22 cellular contexts compared by ENCODE assay signal in the genomic region with DNA sequence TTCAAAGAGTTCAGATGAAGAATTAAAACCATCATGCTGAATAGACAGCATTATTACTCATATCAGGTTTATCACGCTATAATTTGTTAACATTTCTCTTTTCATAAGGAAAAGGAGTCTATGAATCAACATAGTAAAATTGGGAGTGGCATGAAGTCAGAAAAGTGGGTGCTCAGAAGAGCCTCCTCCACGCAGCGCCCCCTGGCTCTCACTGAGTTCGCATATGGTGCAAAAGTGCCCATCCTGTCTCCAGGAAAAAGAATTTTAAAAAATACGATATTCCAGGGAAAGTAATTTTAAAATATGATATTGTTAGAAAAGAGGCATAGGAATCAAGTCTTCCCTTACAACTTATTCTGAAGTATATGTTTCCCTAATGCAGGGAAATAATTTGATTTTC.
"Had no signal": no experiment of that assay in that cellular context is flagged by ENCODE, and none has a peak within 500 bp of the region (broad histone marks: within the 10 kb centered on the region; RNA-seq: fewer than 3 reads in every experiment).

No MANE protein-coding gene starts in this region.

- H3K9ac ChIP-seq: parathyroid adenoma had no signal

- H3K36me3 Mint-ChIP-seq: natural killer cell treated with Interleukin-12 subunit alpha and Interleukin-12 subunit beta and Interleukin-15 and Interleukin-18, amount 100 ng/mL, for 72 hours had no signal

- FAIRE-seq: endothelial cell of umbilical vein had no signal

- H3K4me3 Mint-ChIP-seq: natural killer cell treated with Interleukin-12 subunit alpha and Interleukin-12 subunit beta and Interleukin-15 and Interleukin-18, amount 100 ng/mL, for 72 hours; stimulated activated naive B cell treated with anti-CD40 and anti-IgM and Interleukin-4, amounts not matched to agents 10 μg/mL and 1 μg/mL and 100 μg/mL, for 72 hours; stimulated activated naive CD8-positive, alpha-beta T cell treated with anti-CD3 and anti-CD28 coated beads, Interleukin-15, amount 100 ng/mL, for 72 hours had no signal

- H3K36me3 ChIP-seq: colonic mucosa, sigmoid colon, thoracic aorta, transverse colon had no signal

- H3K27me3 ChIP-seq: colonic mucosa, foreskin keratinocyte, hepatocyte, sigmoid colon, transverse colon had no signal

- H3K4me1 ChIP-seq: colonic mucosa, foreskin keratinocyte, parathyroid adenoma, sigmoid colon, transverse colon had no signal

- DNase-seq: colonic mucosa; dermis blood vessel endothelial cell; erythroblast; foreskin keratinocyte; head of caudate nucleus; left colon; left ventricle myocardium superior; mesenchymal stem cell; midbrain; sigmoid colon; stimulated activated CD4-positive, alpha-beta T cell treated with anti-CD3 and anti-CD28 coated beads, Interleukin-2, amount 100 ng/mL, for 24 hours; stimulated activated CD4-positive, alpha-beta T cell treated with anti-CD3 and anti-CD28 coated beads, Interleukin-4, amount 100 ng/mL, for 4 hours; stimulated activated naive B cell treated with anti-CD40 and anti-IgM and Interleukin-4, amounts not matched to agents 10 μg/mL and 1 μg/mL and 100 μg/mL, for 72 hours; stimulated activated naive CD8-positive, alpha-beta T cell treated with anti-CD3 and anti-CD28 coated beads, Interleukin-15, amount 100 ng/mL, for 72 hours; transverse colon had no signal

- H3K9me3 ChIP-seq: colonic mucosa, sigmoid colon, thoracic aorta, transverse colon had no signal

- ATAC-seq: foreskin keratinocyte; left colon; left ventricle myocardium superior; natural killer cell treated with Interleukin-12 subunit alpha and Interleukin-12 subunit beta and Interleukin-15 and Interleukin-18, amount 100 ng/mL, for 72 hours; stimulated activated naive B cell treated with anti-CD40 and anti-IgM and Interleukin-4, amounts not matched to agents 10 μg/mL and 1 μg/mL and 100 μg/mL, for 72 hours; stimulated activated naive CD8-positive, alpha-beta T cell treated with anti-CD3 and anti-CD28 coated beads, Interleukin-15, amount 100 ng/mL, for 72 hours had no signal

- H3K4me3 ChIP-seq: colonic mucosa, hepatocyte, lung, sigmoid colon, skin epidermis, thoracic aorta, transverse colon had no signal

- H3K4me1 Mint-ChIP-seq: stimulated activated naive B cell treated with anti-CD40 and anti-IgM and Interleukin-4, amounts not matched to agents 10 μg/mL and 1 μg/mL and 100 μg/mL, for 72 hours; stimulated activated naive CD8-positive, alpha-beta T cell treated with anti-CD3 and anti-CD28 coated beads, Interleukin-15, amount 100 ng/mL, for 72 hours had no signal

- H3K4me2 ChIP-seq: hepatocyte had no signal

- H2AFZ ChIP-seq: hepatocyte, parathyroid adenoma had no signal

- H3K27ac Mint-ChIP-seq: natural killer cell treated with Interleukin-12 subunit alpha and Interleukin-12 subunit beta and Interleukin-15 and Interleukin-18, amount 100 ng/mL, for 72 hours; stimulated activated naive B cell treated with anti-CD40 and anti-IgM and Interleukin-4, amounts not matched to agents 10 μg/mL and 1 μg/mL and 100 μg/mL, for 72 hours; stimulated activated naive CD8-positive, alpha-beta T cell treated with anti-CD3 and anti-CD28 coated beads, Interleukin-15, amount 100 ng/mL, for 72 hours had no signal

- H3K27ac ChIP-seq: colonic mucosa, foreskin keratinocyte, hepatocyte, parathyroid adenoma, sigmoid colon, skin epidermis, thoracic aorta, transverse colon had no signal

- H3K27me3 Mint-ChIP-seq: stimulated activated naive CD8-positive, alpha-beta T cell treated with anti-CD3 and anti-CD28 coated beads, Interleukin-15, amount 100 ng/mL, for 72 hours had no signal

- H3K79me2 ChIP-seq: hepatocyte, parathyroid adenoma had no signal
